In genomic region chr2:152098033-152098797, GRCh38 we compare ENCODE assay signal across 8 cellular contexts. TPM values are rescaled to one million over a fixed set of nuclear protein-coding genes. Genes with fewer than 3 reads are reported as not detected.
DNase-seq lines count a peak whose midpoint lies in the region; ATAC-seq and TF ChIP-seq lines count a peak whose summit lies in the region.

No MANE protein-coding gene starts in this region.

- DNase-seq in ACHN, result peak; percentile 26
- DNase-seq in NCI-H2227 (lab: John Stamatoyannopoulos, UW; ENCODE audit: unreplicated experiment), result peak; percentile 33
- DNase-seq in chondrocyte (ENCODE audit: low spot score), result no peak
- DNase-seq in right lobe of liver, result peak in 2 of 3 donors; percentile 39 to 58
- peak; percentile 19 to 24 for DNase-seq in thyroid gland
- no peak for DNase-seq in NCI-H510A (lab: John Stamatoyannopoulos, UW)
- no peak for DNase-seq in erythroblast (lab: John Stamatoyannopoulos, UW)

- H3K9me3 Mint-ChIP-seq in chondrocyte (ENCODE audit: low read depth), result no peaks in the 10 kb centered on the region

- H3K4me1 Mint-ChIP-seq in chondrocyte (ENCODE audit: low read depth), result peaks cover 19% of the 10 kb centered on the region

- H3K4me3 ChIP-seq in right lobe of liver (peak overlapping the region; percentile 36 to 54 (median 48)), thyroid gland (replicated peaks in 1 of 3) (peak overlapping the region; percentile 5 to 59 (median 54))

- TF ChIP-seq CTCF in chondrocyte (IDR thresholded peaks at IDR 0.05) (no peak), right lobe of liver (IDR thresholded peaks at IDR 0.05) (no peak), thyroid gland (IDR thresholded peaks at IDR 0.05) (no peak)

- H3K36me3 Mint-ChIP-seq in chondrocyte (ENCODE audit: low read depth), result no peaks in the 10 kb centered on the region

- H3K4me1 ChIP-seq in right lobe of liver, result peaks cover 0 to 18% (median 4%) of the 10 kb centered on the region in 4 donors
- H3K4me1 ChIP-seq in thyroid gland, result peaks cover 7 to 11% of the 10 kb centered on the region in 2 donors

- H3K27ac Mint-ChIP-seq in chondrocyte (ENCODE audit: unreplicated experiment), result peak overlapping the region; percentile 49

- in situ Hi-C loops in ACHN (cut with HindIII; ENCODE audit: low pct_ligation_motif_present, low pct_unique_long_range_greater_than_20kb, low sequenced_read_pairs), result no loop called here

- H3K27ac ChIP-seq in right lobe of liver (no peak overlapping the region), thyroid gland (no peak overlapping the region)

- ATAC-seq in GM18517 (IDR thresholded peaks at IDR 0.05; ENCODE audit: unreplicated experiment), result peak; percentile 29
- peak; percentile 57 to 71 (median 64) for ATAC-seq in right lobe of liver

- H3K27me3 Mint-ChIP-seq in chondrocyte (ENCODE audit: low read depth), result peaks cover 18% of the 10 kb centered on the region

- TF ChIP-seq POLR2A in right lobe of liver (IDR thresholded peaks at IDR 0.05) (no peak), thyroid gland (IDR thresholded peaks at IDR 0.05) (no peak), erythroblast (IDR thresholded peaks at IDR 0.05; ENCODE audit: low read length) (no peak)

- intact Hi-C loops in right lobe of liver (cut with DNase I), result no loop called here
- intact Hi-C loops in thyroid gland (cut with DNase I), result no loop called here

- under 1% methylated on average over 14 of the region's 61 CpGs for WGBS in right lobe of liver (ENCODE audit: insufficient coverage, low coverage, low lambda C conversion rate, missing lambda C conversion rate)
- WGBS in thyroid gland, 2 donors, result 2 to 3% methylated on average over 39 to 50 of the region's 61 CpGs

- H3K9me3 ChIP-seq in right lobe of liver, result no peaks in the 10 kb centered on the region
- H3K9me3 ChIP-seq in thyroid gland, result no peaks in the 10 kb centered on the region

- H3K27me3 ChIP-seq in right lobe of liver (no peaks in the 10 kb centered on the region), thyroid gland (no peaks in the 10 kb centered on the region)

- H3K36me3 ChIP-seq in right lobe of liver (no peaks in the 10 kb centered on the region), thyroid gland (no peaks in the 10 kb centered on the region)

- H3K4me3 Mint-ChIP-seq in chondrocyte (ENCODE audit: unreplicated experiment), result peak overlapping the region; percentile 77

RNA-seq across cellular contexts. Expression of gene CACNB4, which starts 0.6 kb away (rescaled TPM):
- total RNA-seq in chondrocyte (2.0 to 6.0 TPM (median 2.1 TPM) in 3 replicates), right lobe of liver (under 1 TPM; 0.06 to 0.49 (median 0.25) TPM), thyroid gland (1 to 10 TPM; 3.0 to 3.6 (median 3.2) TPM)

Comparison
In these comparisons a context has a peak if more than half of its experiments do, and no peak if none do; other contexts are left out.
1. DNase-seq: peak in ACHN (single experiment), NCI-H2227 (single experiment), right lobe of liver (2 of 3) and thyroid gland (2 of 2); none in chondrocyte (single experiment), NCI-H510A (single experiment) and erythroblast (0 of 2).